8 cellular contexts compared by ENCODE assay signal in the genomic region with DNA sequence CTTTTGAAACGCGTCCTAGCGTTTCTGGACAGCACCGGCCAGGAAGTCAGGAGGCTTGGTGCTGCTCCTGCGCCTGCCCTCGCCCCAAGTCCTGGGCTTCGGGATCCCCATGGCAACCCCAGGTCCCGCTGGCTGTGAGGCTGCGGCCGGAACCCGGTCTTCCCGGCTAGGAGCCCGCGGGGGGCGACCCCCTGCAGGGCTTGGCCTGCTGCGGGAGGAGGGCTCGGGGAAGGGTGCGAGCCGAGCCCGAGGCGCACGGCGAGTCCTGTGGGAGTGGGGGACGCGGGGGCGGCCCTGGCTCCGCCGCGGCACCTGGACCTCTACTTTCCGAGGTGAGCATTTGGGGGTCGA.
DNase-seq lines count a peak whose midpoint lies in the region; ATAC-seq and TF ChIP-seq lines count a peak whose summit lies in the region.

No MANE protein-coding gene starts in this region.

- H3K4me3 ChIP-seq in iPS-20b (ENCODE audit: low read length) = peak overlapping the region; percentile 90

- DNase-seq in GM10266 (ENCODE audit: extremely low spot score) (peak; percentile 70), HuH-7 (ENCODE audit: low spot score) (peak; percentile 55), cerebellar cortex (ENCODE audit: low spot score) (no peak)
- DNase-seq in stimulated activated naive CD8-positive, alpha-beta T cell treated with anti-CD3 and anti-CD28 coated beads, Interleukin-15, Interleukin-2, amounts not matched to agents 100 U/mL and 50 U/mL, for 24 hours = peak; percentile 31
- no peak for DNase-seq in effector CD4-positive, alpha-beta T cell

- ATAC-seq in GM21529 (IDR thresholded peaks at IDR 0.05; ENCODE audit: unreplicated experiment) = peak; percentile 4
- ATAC-seq in stimulated activated naive CD8-positive, alpha-beta T cell treated with anti-CD3 and anti-CD28 coated beads, Interleukin-15, Interleukin-2, amounts not matched to agents 100 U/mL and 50 U/mL, for 24 hours = peak; percentile 2

- TF ChIP-seq CTCF in GM10266 (IDR thresholded peaks at IDR 0.05; ENCODE audit: control insufficient read depth, insufficient read depth, low read depth, missing control alignments) = no peak

- peak overlapping the region; percentile 83 for H3K9ac ChIP-seq in iPS-20b (ENCODE audit: low read depth, low read length)

- peaks cover 29% of the 10 kb centered on the region for H3K36me3 ChIP-seq in iPS-20b (ENCODE audit: insufficient read depth, low read depth, low read length)

- H3K27ac ChIP-seq in angular gyrus (ENCODE audit: low read depth, low read length) = peak overlapping the region; percentile 73
- no peak overlapping the region for H3K27ac ChIP-seq in iPS-20b (ENCODE audit: low read length)

- H3K27me3 ChIP-seq in iPS-20b (ENCODE audit: insufficient read depth, low read length) = no peaks in the 10 kb centered on the region

- H3K4me1 ChIP-seq in iPS-20b (ENCODE audit: insufficient read depth, low read length) = peaks cover 7% of the 10 kb centered on the region

- H3K9me3 ChIP-seq in iPS-20b (ENCODE audit: insufficient read depth, low read depth, low read length) = no peaks in the 10 kb centered on the region

Comparison
In these comparisons a context has a peak if more than half of its experiments do, and no peak if none do; other contexts are left out.
1. DNase-seq: peak in GM10266 (single experiment), HuH-7 (single experiment) and stimulated activated naive CD8-positive, alpha-beta T cell treated with anti-CD3 and anti-CD28 coated beads, Interleukin-15, Interleukin-2, amounts not matched to agents 100 U/mL and 50 U/mL, for 24 hours (single experiment); none in effector CD4-positive, alpha-beta T cell (single experiment) and cerebellar cortex (single experiment).